In genomic region chr2:28594029-28594368, GRCh38 we compare ENCODE assay signal across 1 cellular context.
TF ChIP-seq lines count a peak whose summit lies in the region.

No MANE protein-coding gene starts in this region.

TF ChIP-seq in GM23338, 12 proteins besides CTCF, POLR2A, EP300 and RAD21 (continued from another document):
- no peak for TF ChIP-seq ZNF462 (CRISPR knock-in tag; IDR thresholded peaks at IDR 0.05)
